In genomic region chr19:42177686-42178019, GRCh38 we compare ENCODE assay signal across 1 cellular context.
TF ChIP-seq lines count a peak whose summit lies in the region.

No MANE protein-coding gene starts in this region.

TF ChIP-seq in SK-N-SH, 30 proteins besides CTCF, POLR2A, EP300 and RAD21 (continued from another document):
- TF ChIP-seq, protein P1, sequence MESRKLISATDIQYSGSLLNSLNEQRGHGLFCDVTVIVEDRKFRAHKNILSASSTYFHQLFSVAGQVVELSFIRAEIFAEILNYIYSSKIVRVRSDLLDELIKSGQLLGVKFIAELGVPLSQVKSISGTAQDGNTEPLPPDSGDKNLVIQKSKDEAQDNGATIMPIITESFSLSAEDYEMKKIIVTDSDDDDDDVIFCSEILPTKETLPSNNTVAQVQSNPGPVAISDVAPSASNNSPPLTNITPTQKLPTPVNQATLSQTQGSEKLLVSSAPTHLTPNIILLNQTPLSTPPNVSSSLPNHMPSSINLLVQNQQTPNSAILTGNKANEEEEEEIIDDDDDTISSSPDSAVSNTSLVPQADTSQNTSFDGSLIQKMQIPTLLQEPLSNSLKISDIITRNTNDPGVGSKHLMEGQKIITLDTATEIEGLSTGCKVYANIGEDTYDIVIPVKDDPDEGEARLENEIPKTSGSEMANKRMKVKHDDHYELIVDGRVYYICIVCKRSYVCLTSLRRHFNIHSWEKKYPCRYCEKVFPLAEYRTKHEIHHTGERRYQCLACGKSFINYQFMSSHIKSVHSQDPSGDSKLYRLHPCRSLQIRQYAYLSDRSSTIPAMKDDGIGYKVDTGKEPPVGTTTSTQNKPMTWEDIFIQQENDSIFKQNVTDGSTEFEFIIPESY (IDR thresholded peaks at IDR 0.05; ENCODE audit: borderline replicate concordance, low read depth), result no peak
- TF ChIP-seq RFX5 (IDR thresholded peaks at IDR 0.05; ENCODE audit: low read length) (no peak), MXI1 (IDR thresholded peaks at IDR 0.05; ENCODE audit: low read depth, low read length) (no peak), GATA2 (CRISPR knock-in tag; IDR thresholded peaks at IDR 0.05) (no peak), EZH2phosphoT487 (IDR thresholded peaks at IDR 0.05; ENCODE audit: borderline replicate concordance, low read depth) (no peak), JUND (IDR thresholded peaks at IDR 0.05) (no peak), MEF2A (IDR thresholded peaks at IDR 0.05; ENCODE audit: borderline replicate concordance, low read depth) (no peak), ELF1 (IDR thresholded peaks at IDR 0.05) (no peak), FOSL2 (IDR thresholded peaks at IDR 0.05; ENCODE audit: borderline replicate concordance, low read depth) (no peak), NRF1 (IDR thresholded peaks at IDR 0.05; ENCODE audit: low read depth, low read length) (no peak)
- TF ChIP-seq, protein P2, sequence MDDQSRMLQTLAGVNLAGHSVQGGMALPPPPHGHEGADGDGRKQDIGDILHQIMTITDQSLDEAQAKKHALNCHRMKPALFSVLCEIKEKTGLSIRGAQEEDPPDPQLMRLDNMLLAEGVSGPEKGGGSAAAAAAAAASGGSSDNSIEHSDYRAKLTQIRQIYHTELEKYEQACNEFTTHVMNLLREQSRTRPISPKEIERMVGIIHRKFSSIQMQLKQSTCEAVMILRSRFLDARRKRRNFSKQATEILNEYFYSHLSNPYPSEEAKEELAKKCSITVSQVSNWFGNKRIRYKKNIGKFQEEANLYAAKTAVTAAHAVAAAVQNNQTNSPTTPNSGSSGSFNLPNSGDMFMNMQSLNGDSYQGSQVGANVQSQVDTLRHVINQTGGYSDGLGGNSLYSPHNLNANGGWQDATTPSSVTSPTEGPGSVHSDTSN (IDR thresholded peaks at IDR 0.05), result no peak
- TF ChIP-seq, protein P3, sequence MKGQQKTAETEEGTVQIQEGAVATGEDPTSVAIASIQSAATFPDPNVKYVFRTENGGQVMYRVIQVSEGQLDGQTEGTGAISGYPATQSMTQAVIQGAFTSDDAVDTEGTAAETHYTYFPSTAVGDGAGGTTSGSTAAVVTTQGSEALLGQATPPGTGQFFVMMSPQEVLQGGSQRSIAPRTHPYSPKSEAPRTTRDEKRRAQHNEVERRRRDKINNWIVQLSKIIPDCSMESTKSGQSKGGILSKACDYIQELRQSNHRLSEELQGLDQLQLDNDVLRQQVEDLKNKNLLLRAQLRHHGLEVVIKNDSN (IDR thresholded peaks at IDR 0.05; ENCODE audit: borderline replicate concordance, low read depth), result no peak
